Comparison of ENCODE assay signal across 8 cellular contexts in the genomic region with DNA sequence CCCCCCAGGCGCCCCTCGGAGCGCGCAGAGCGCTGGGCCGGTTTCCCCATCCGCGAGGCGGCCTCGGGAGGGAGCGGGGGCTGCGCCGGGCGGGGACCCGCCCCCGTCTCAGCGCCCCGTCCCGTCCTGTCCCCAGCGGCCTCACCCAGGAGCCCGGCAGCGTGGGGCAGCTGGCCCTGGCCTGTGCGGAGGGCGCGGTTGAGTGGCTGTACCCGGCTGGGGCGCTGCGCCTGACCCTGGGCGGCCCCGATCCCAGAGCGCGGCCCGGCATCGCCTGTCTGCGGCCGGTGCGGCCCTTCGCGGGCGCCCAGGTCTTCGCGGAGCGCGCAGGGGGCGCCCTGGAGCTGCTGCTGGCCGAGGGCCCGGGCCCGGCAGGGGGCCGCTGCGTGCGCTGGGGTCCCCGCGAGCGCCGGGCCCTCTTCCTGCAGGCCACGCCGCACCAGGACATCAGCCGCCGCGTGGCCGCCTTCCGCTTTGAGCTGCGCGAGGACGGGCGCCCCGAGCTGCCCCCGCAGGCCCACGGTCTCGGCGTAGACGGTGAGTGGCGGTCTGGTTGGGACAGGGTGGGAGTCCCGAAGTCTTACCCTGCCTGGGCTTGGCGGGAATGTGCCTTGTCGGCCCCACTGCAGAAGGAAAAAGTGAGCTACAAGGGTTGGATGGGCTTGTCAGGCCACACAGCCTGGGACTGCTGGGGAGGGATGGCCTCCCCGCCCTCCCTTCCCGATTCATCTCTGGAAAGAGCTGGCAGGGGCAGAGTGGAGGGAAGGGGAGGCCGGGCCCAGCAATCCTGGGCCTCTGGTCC. TPM values are rescaled to one million over a fixed set of nuclear protein-coding genes. Genes with fewer than 3 reads are reported as not detected.
DNase-seq lines count a peak whose midpoint lies in the region; ATAC-seq and TF ChIP-seq lines count a peak whose summit lies in the region.

No MANE protein-coding gene starts in this region.

- no peak overlapping the region for H3K27ac Mint-ChIP-seq in activated CD8-positive, alpha-beta memory T cell treated with anti-CD3 and anti-CD28 coated beads, Interleukin-2, amount 10 ng/mL, durations not matched to agents 7 days and 5 days

- peak; percentile 17 for ATAC-seq in activated CD8-positive, alpha-beta memory T cell treated with anti-CD3 and anti-CD28 coated beads, Interleukin-2, amount 10 ng/mL, durations not matched to agents 7 days and 5 days
- ATAC-seq in HG03442 (IDR thresholded peaks at IDR 0.05; ENCODE audit: unreplicated experiment) (peak; percentile 23), GM18511 (IDR thresholded peaks at IDR 0.05; ENCODE audit: unreplicated experiment) (no peak)

- CTCF ChIA-PET in activated CD8-positive, alpha-beta memory T cell treated with anti-CD3 and anti-CD28 coated beads, Interleukin-2, amount 10 ng/mL, durations not matched to agents 7 days and 5 days (lab: Charles Lee): interaction anchor here (1.0 to 6.4 kb wide), 8 partner anchors 10 to 70 kb away, joined by 3 to 116 read pairs (median 9); a partner anchor contains a TSS

- H3K27ac ChIP-seq in adrenal gland (peak overlapping the region in 3 of 5 donors; percentile 42 to 62 (median 56)), testis (no peak overlapping the region)

- H3K27me3 ChIP-seq in adrenal gland (peaks cover 6% of the 10 kb centered on the region), testis (no peaks in the 10 kb centered on the region)

- 1 to 18% (median 4%) methylated on average over 4 to 79 of the region's 79 CpGs for WGBS in adrenal gland, 4 donors
- 3% methylated on average over 57 of the region's 79 CpGs; no CpG with 5 or more reads in 1 of the 2 donors for WGBS in testis, 2 donors

- peaks cover 14% of the 10 kb centered on the region for H3K27me3 Mint-ChIP-seq in activated CD8-positive, alpha-beta memory T cell treated with anti-CD3 and anti-CD28 coated beads, Interleukin-2, amount 10 ng/mL, durations not matched to agents 7 days and 5 days

- no peaks in the 10 kb centered on the region for H3K9me3 ChIP-seq in adrenal gland (replicated peaks in 1 of 3)
- H3K9me3 ChIP-seq in testis: no peaks in the 10 kb centered on the region

- H3K4me3 ChIP-seq in adrenal gland (peak overlapping the region in 2 of 4 donors; percentile 37 to 76), testis (peak overlapping the region; percentile 53 to 61)

- intact Hi-C loops in adrenal gland (cut with DNase I): loop anchor here in 1 of 2 donors (10.0 kb wide), 1 partner anchor 339 kb away; no protein-coding TSS in a partner anchor
- intact Hi-C loops in testis (cut with DNase I; ENCODE audit: low total_unique reads): no loop called here

- TF ChIP-seq POLR2A in adrenal gland (IDR thresholded peaks at IDR 0.05): no peak
- no peak for TF ChIP-seq POLR2A in testis (IDR thresholded peaks at IDR 0.05)

- H3K4me1 ChIP-seq in adrenal gland (replicated peaks in 1 of 2) (peaks cover 23 to 34% of the 10 kb centered on the region in 2 donors), testis (peaks cover 24% of the 10 kb centered on the region)

- peaks cover 25% of the 10 kb centered on the region for H3K4me1 Mint-ChIP-seq in activated CD8-positive, alpha-beta memory T cell treated with anti-CD3 and anti-CD28 coated beads, Interleukin-2, amount 10 ng/mL, durations not matched to agents 7 days and 5 days

- DNase-seq in activated CD8-positive, alpha-beta memory T cell treated with anti-CD3 and anti-CD28 coated beads, Interleukin-2, amount 10 ng/mL, durations not matched to agents 7 days and 5 days: no peak
- no peak for DNase-seq in activated CD8-positive, alpha-beta memory T cell treated with anti-CD3 and anti-CD28 coated beads, Interleukin-2, amount 50 U/mL, for 4 hours
- DNase-seq in adrenal gland (peak in 1 of 7 donors; percentile 29), left kidney (ENCODE audit: low read depth, low spot score) (peak; percentile 62), testis (no peak), NCI-H774 (lab: John Stamatoyannopoulos, UW) (no peak)

- H3K36me3 Mint-ChIP-seq in activated CD8-positive, alpha-beta memory T cell treated with anti-CD3 and anti-CD28 coated beads, Interleukin-2, amount 10 ng/mL, durations not matched to agents 7 days and 5 days: no peaks in the 10 kb centered on the region

- H3K4me3 Mint-ChIP-seq in activated CD8-positive, alpha-beta memory T cell treated with anti-CD3 and anti-CD28 coated beads, Interleukin-2, amount 10 ng/mL, durations not matched to agents 7 days and 5 days: peak overlapping the region; percentile 60

- H3K36me3 ChIP-seq in adrenal gland (replicated peaks in 1 of 2): no peaks in the 10 kb centered on the region
- no peaks in the 10 kb centered on the region for H3K36me3 ChIP-seq in testis (ENCODE audit: low read depth, missing control alignments)

- H3K9me3 Mint-ChIP-seq in activated CD8-positive, alpha-beta memory T cell treated with anti-CD3 and anti-CD28 coated beads, Interleukin-2, amount 10 ng/mL, durations not matched to agents 7 days and 5 days (ENCODE audit: low read depth): no peaks in the 10 kb centered on the region

- TF ChIP-seq CTCF in adrenal gland (IDR thresholded peaks at IDR 0.05): no peak
- TF ChIP-seq CTCF in testis (IDR thresholded peaks at IDR 0.05): no peak

RNA-seq across cellular contexts. Expression of a gene that starts 0.7 kb away (rescaled TPM):
- 10 to 100 TPM in 1 of 2 experiments, 1 to 10 TPM in 1; 9.8 to 14.0 TPM for total RNA-seq in activated CD8-positive, alpha-beta memory T cell treated with anti-CD3 and anti-CD28 coated beads, Interleukin-2, amount 10 ng/mL, durations not matched to agents 7 days and 5 days
- 100 to 1,000 TPM in 1 of 8 donors, 10 to 100 TPM in 7; 39.6 to 189 (median 75.6) TPM for total RNA-seq in adrenal gland
- 100 to 1,000 TPM in 2 of 3 donors, 1 to 10 TPM in 1; 1.3 to 128 (median 115) TPM for polyA plus RNA-seq in adrenal gland
- 10 to 100 TPM; 34.9 to 50.6 TPM for total RNA-seq in testis
- 21.0 TPM for polyA plus RNA-seq in testis (ENCODE audit: insufficient read depth, low read depth, low replicate concordance)

RNA-seq across cellular contexts. Expression of a gene that starts 5.3 kb away (rescaled TPM):
- total RNA-seq in activated CD8-positive, alpha-beta memory T cell treated with anti-CD3 and anti-CD28 coated beads, Interleukin-2, amount 10 ng/mL, durations not matched to agents 7 days and 5 days: 10 to 100 TPM; 14.8 to 21.1 TPM
- total RNA-seq in adrenal gland (100 to 1,000 TPM in 1 of 8 donors, 10 to 100 TPM in 7; 36.8 to 127 (median 64.1) TPM), testis (100 to 1,000 TPM in 1 of 2 donors, 10 to 100 TPM in 1; 81.1 to 108 TPM)
- polyA plus RNA-seq in adrenal gland (100 to 1,000 TPM in 2 of 3 donors, under 1 TPM in 1; 0.48 to 124 (median 104) TPM), testis (ENCODE audit: insufficient read depth, low read depth, low replicate concordance) (68.5 TPM)

RNA-seq across cellular contexts. Expression of a gene that starts 10.0 kb away (rescaled TPM):
- 1 to 10 TPM; 4.2 to 7.5 TPM for total RNA-seq in activated CD8-positive, alpha-beta memory T cell treated with anti-CD3 and anti-CD28 coated beads, Interleukin-2, amount 10 ng/mL, durations not matched to agents 7 days and 5 days
- 10 to 100 TPM in 2 of 8 donors, 1 to 10 TPM in 4, under 1 TPM in 1, not detected in 1; 0.17 to 14.7 (median 2.9) TPM for total RNA-seq in adrenal gland
- polyA plus RNA-seq in adrenal gland: 10 to 100 TPM in 1 of 3 donors, 1 to 10 TPM in 2; 6.3 to 18.3 (median 7.0) TPM
- total RNA-seq in testis: 10 to 100 TPM; 15.8 to 16.1 TPM
- polyA plus RNA-seq in testis (ENCODE audit: insufficient read depth, low read depth, low replicate concordance): 23.4 TPM

RNA-seq across cellular contexts. Expression of a gene that starts 10.6 kb away (rescaled TPM):
- 1 to 10 TPM; 2.5 to 2.9 TPM for total RNA-seq in activated CD8-positive, alpha-beta memory T cell treated with anti-CD3 and anti-CD28 coated beads, Interleukin-2, amount 10 ng/mL, durations not matched to agents 7 days and 5 days
- total RNA-seq in adrenal gland: 1 to 10 TPM in 2 of 8 donors, under 1 TPM in 4, not detected in 2; 0.29 to 1.9 (median 0.85) TPM
- polyA plus RNA-seq in adrenal gland: 10 to 100 TPM in 1 of 3 donors, 1 to 10 TPM in 1, under 1 TPM in 1; 0.64 to 49.9 (median 7.7) TPM
- total RNA-seq in testis: 1 to 10 TPM; 3.2 to 6.1 TPM
- 5.7 TPM for polyA plus RNA-seq in testis (ENCODE audit: insufficient read depth, low read depth, low replicate concordance)

RNA-seq across cellular contexts. Expression of a gene that starts 11.3 kb away (rescaled TPM):
- 10 to 100 TPM; 13.0 to 14.3 TPM for total RNA-seq in activated CD8-positive, alpha-beta memory T cell treated with anti-CD3 and anti-CD28 coated beads, Interleukin-2, amount 10 ng/mL, durations not matched to agents 7 days and 5 days
- total RNA-seq in adrenal gland (10 to 100 TPM in 1 of 8 donors, 1 to 10 TPM in 6, not detected in 1; 1.1 to 10.6 (median 6.0) TPM), testis (10 to 100 TPM in 1 of 2 donors, 1 to 10 TPM in 1; 9.9 to 13.7 TPM)
- polyA plus RNA-seq in adrenal gland (10 to 100 TPM in 2 of 3 donors, under 1 TPM in 1; 0.35 to 63.5 (median 11.0) TPM), testis (ENCODE audit: insufficient read depth, low read depth, low replicate concordance) (7.2 TPM)

Comparison
In these comparisons a context has a peak if more than half of its experiments do, and no peak if none do; other contexts are left out.
1. H3K27ac ChIP-seq: peak in adrenal gland (3 of 5); none in testis (0 of 2).